In genomic region chr6:33018904-33019303, GRCh38 we compare ENCODE assay signal across 8 cellular contexts. TPM values are rescaled to one million over a fixed set of nuclear protein-coding genes. Genes with fewer than 3 reads are reported as not detected.
DNase-seq lines count a peak whose midpoint lies in the region; ATAC-seq and TF ChIP-seq lines count a peak whose summit lies in the region.

No MANE protein-coding gene starts in this region.

- H3K4me3 ChIP-seq in RWPE2 (ENCODE audit: severe bottlenecking) (no peak overlapping the region), coronary artery (peak overlapping the region; percentile 60), mesenchymal stem cell (ENCODE audit: insufficient read depth in 1 of 2, low read depth in 1 of 2, low read length in 2 of 2) (peak overlapping the region in 1 of 2 experiments; percentile 72), thoracic aorta (peak overlapping the region; percentile 57), Caco-2 (ENCODE audit: low read depth, low read length) (no peak overlapping the region)

- CTCF ChIA-PET in Caco-2 (lab: Charles Lee): no interaction called here

- no peaks in the 10 kb centered on the region for H3K4me1 ChIP-seq in RWPE2 (ENCODE audit: insufficient read depth, poor library complexity, severe bottlenecking)
- no peaks in the 10 kb centered on the region for H3K4me1 ChIP-seq in mesenchymal stem cell (ENCODE audit: control insufficient read depth, insufficient read depth, low read depth, low read length)
- H3K4me1 ChIP-seq in thoracic aorta (ENCODE audit: control insufficient read depth in 1 of 2, low read depth in 2 of 2): peaks cover 7 to 9% of the 10 kb centered on the region in 2 donors
- H3K4me1 ChIP-seq in Caco-2: 0 out of 2 replicates have a peak, but pooled peaks cover 3% of the 10 kb centered on the region

- intact Hi-C loops in Caco-2 (cut with micrococcal nuclease; ENCODE audit: unreplicated experiment): no loop called here

- TF ChIP-seq CTCF in RWPE2 (IDR thresholded peaks at IDR 0.05; ENCODE audit: poor library complexity, severe bottlenecking) (no peak), coronary artery (IDR thresholded peaks at IDR 0.05) (no peak), thoracic aorta (IDR thresholded peaks at IDR 0.05) (no peak), Caco-2 (IDR thresholded peaks at IDR 0.05; ENCODE audit: insufficient read depth in 1 of 2, low read depth in 1 of 2, low read length in 1 of 2, severe bottlenecking in 1 of 2, unreplicated experiment in 1 of 2) (no peak)

- no peaks in the 10 kb centered on the region for H3K36me3 Mint-ChIP-seq in Caco-2 (ENCODE audit: insufficient read depth, unreplicated experiment)

- no peak overlapping the region for H3K4me2 ChIP-seq in mesenchymal stem cell (ENCODE audit: low read length, poor library complexity, severe bottlenecking)

- DNase-seq in GDM1 (lab: John Stamatoyannopoulos, UW): peak; percentile 79
- peak; percentile 71 for DNase-seq in H4 (ENCODE audit: low spot score)
- no peak for DNase-seq in RWPE2 (ENCODE audit: low spot score)
- no peak for DNase-seq in coronary artery (ENCODE audit: low spot score)
- peak; percentile 92 for DNase-seq in mesenchymal stem cell
- no peak for DNase-seq in thoracic aorta (ENCODE audit: low spot score)
- DNase-seq in DMS114 treated with DMSO at 0.1 percent for 48 hours (lab: John Stamatoyannopoulos, UW; ENCODE audit: unreplicated experiment): no peak
- DNase-seq in Caco-2: no peak

- H3K9ac ChIP-seq in mesenchymal stem cell (ENCODE audit: low read length): peak overlapping the region; percentile 83

- H3K9me3 ChIP-seq in RWPE2 (ENCODE audit: severe bottlenecking) (no peaks in the 10 kb centered on the region), mesenchymal stem cell (ENCODE audit: control insufficient read depth, low read length) (no peaks in the 10 kb centered on the region), thoracic aorta (no peaks in the 10 kb centered on the region), Caco-2 (no peaks in the 10 kb centered on the region)

- ATAC-seq in RWPE2 (ENCODE audit: low read depth) (0 out of 3 replicates have a peak, but pooled peaks have one; percentile 25), thoracic aorta (ENCODE audit: insufficient number of reproducible peaks, low FRiP score, low read depth) (peak; percentile 80)

- H3K23ac ChIP-seq in mesenchymal stem cell (ENCODE audit: low read length in 2 of 2): no peak overlapping the region

- H3K4ac ChIP-seq in mesenchymal stem cell (ENCODE audit: low read depth in 1 of 2, low read length in 2 of 2): no peak overlapping the region

- no peaks in the 10 kb centered on the region for H3K4me1 Mint-ChIP-seq in Caco-2 (ENCODE audit: low read depth, unreplicated experiment)

- no peak overlapping the region for H2BK12ac ChIP-seq in mesenchymal stem cell (ENCODE audit: low read length in 2 of 2)

- no peak overlapping the region for H2BK120ac ChIP-seq in mesenchymal stem cell (ENCODE audit: low read depth, low read length)

- H3K9me3 Mint-ChIP-seq in Caco-2 (ENCODE audit: unreplicated experiment): no peaks in the 10 kb centered on the region

- H3K79me1 ChIP-seq in mesenchymal stem cell (replicated peaks; ENCODE audit: low read length, poor library complexity, severe bottlenecking): no peaks in the 10 kb centered on the region

- no peak overlapping the region for H3K14ac ChIP-seq in mesenchymal stem cell (ENCODE audit: low read length in 2 of 2)

- no TSS peak for BruUV-seq in Caco-2 (replicated peaks; lab: Mats Ljungman, UMichigan)

- H2BK15ac ChIP-seq in mesenchymal stem cell (ENCODE audit: low read depth, poor library complexity, severe bottlenecking): no peak overlapping the region

- POLR2A ChIA-PET in Caco-2 (lab: Charles Lee): no interaction called here

- H2AK5ac ChIP-seq in mesenchymal stem cell (ENCODE audit: low read length, severe bottlenecking): no peak overlapping the region

- WGBS in mesenchymal stem cell: 21% methylated on average over 6 of the region's 6 CpGs

- H2BK5ac ChIP-seq in mesenchymal stem cell (ENCODE audit: low read depth, low read length, poor library complexity, severe bottlenecking): no peak overlapping the region

- H3K36me3 ChIP-seq in RWPE2 (ENCODE audit: low read depth): no peaks in the 10 kb centered on the region
- H3K36me3 ChIP-seq in mesenchymal stem cell (ENCODE audit: control insufficient read depth in 1 of 2, insufficient read depth in 2 of 2, low read depth in 1 of 2, low read length in 2 of 2): no peaks in the 10 kb centered on the region
- no peaks in the 10 kb centered on the region for H3K36me3 ChIP-seq in thoracic aorta
- no peaks in the 10 kb centered on the region for H3K36me3 ChIP-seq in Caco-2 (ENCODE audit: control insufficient read depth, insufficient read depth, low read length)

- H3K27ac Mint-ChIP-seq in Caco-2 (ENCODE audit: unreplicated experiment): no peak overlapping the region

- peak overlapping the region in 1 of 2 experiments; percentile 5 for H3K18ac ChIP-seq in mesenchymal stem cell (ENCODE audit: low read depth in 1 of 2, low read length in 2 of 2)

- H4K8ac ChIP-seq in mesenchymal stem cell (ENCODE audit: low read length): peak overlapping the region; percentile 15

- H3K27ac ChIP-seq in RWPE2 (ENCODE audit: poor library complexity, severe bottlenecking): no peak overlapping the region
- peak overlapping the region; percentile 65 to 70 for H3K27ac ChIP-seq in coronary artery
- H3K27ac ChIP-seq in mesenchymal stem cell (ENCODE audit: low read length, poor library complexity, severe bottlenecking): no peak overlapping the region
- H3K27ac ChIP-seq in thoracic aorta: peak overlapping the region; percentile 57 to 68

- no peak overlapping the region for H4K91ac ChIP-seq in mesenchymal stem cell (ENCODE audit: low read length)

- H3K27me3 ChIP-seq in RWPE2 (ENCODE audit: insufficient read depth, poor library complexity, severe bottlenecking) (peaks cover 9% of the 10 kb centered on the region), mesenchymal stem cell (ENCODE audit: control insufficient read depth in 1 of 2, insufficient read depth in 1 of 2, low read length in 2 of 2) (peaks cover 5 to 71% of the 10 kb centered on the region in 2 experiments), thoracic aorta (replicated peaks; ENCODE audit: insufficient read depth) (no peaks in the 10 kb centered on the region), Caco-2 (replicated peaks; ENCODE audit: control insufficient read depth, insufficient read depth, low read length) (no peaks in the 10 kb centered on the region)

- peak overlapping the region; percentile 18 for H2AFZ ChIP-seq in mesenchymal stem cell (ENCODE audit: low read depth, low read length)

- H3K27me3 Mint-ChIP-seq in Caco-2 (ENCODE audit: insufficient read depth, unreplicated experiment): peaks cover 11% of the 10 kb centered on the region

- no peak overlapping the region for H3K4me3 Mint-ChIP-seq in Caco-2 (ENCODE audit: unreplicated experiment)

RNA-seq across cellular contexts. Expression of gene HLA-DOA, which starts 9.5 kb away (rescaled TPM):
- total RNA-seq in H4 (2014; rRNA removed; shearing (Covaris generic)): 0.14 TPM in 1 of 2 replicates, not detected in the other
- 0.22 TPM for polyA plus RNA-seq in mesenchymal stem cell (2013, experiment 1 of 2)
- 0.04 TPM for polyA plus RNA-seq in mesenchymal stem cell (2013, experiment 2 of 2)
- total RNA-seq in thoracic aorta: 10 to 100 TPM in 1 of 2 donors, 1 to 10 TPM in 1; 5.8 to 19.4 TPM
- total RNA-seq in Caco-2 (2022): not detected in 2 replicates

RNA-seq across cellular contexts. Expression of gene BRD2, which starts 50.5 kb away (rescaled TPM):
- 52.2 and 57.6 TPM in 2 replicates for total RNA-seq in H4 (2014; rRNA removed; shearing (Covaris generic))
- 132 TPM for polyA plus RNA-seq in mesenchymal stem cell (2013, experiment 1 of 2)
- 129 TPM for polyA plus RNA-seq in mesenchymal stem cell (2013, experiment 2 of 2)
- total RNA-seq in thoracic aorta (100 to 1,000 TPM; 134 to 169 TPM), Caco-2 (2022) (199 and 200 TPM in 2 replicates)

RNA-seq across cellular contexts. Expression of gene HLA-DPA1, which starts 54.5 kb away (rescaled TPM):
- total RNA-seq in H4 (2014; rRNA removed; shearing (Covaris generic)): 5.2 and 5.4 TPM in 2 replicates
- 3.1 TPM for polyA plus RNA-seq in mesenchymal stem cell (2013, experiment 1 of 2)
- polyA plus RNA-seq in mesenchymal stem cell (2013, experiment 2 of 2): 2.4 TPM
- 100 to 1,000 TPM; 141 to 148 TPM for total RNA-seq in thoracic aorta
- not detected in 2 replicates for total RNA-seq in Caco-2 (2022)

RNA-seq across cellular contexts. Expression of gene HLA-DPB1, which starts 56.9 kb away (rescaled TPM):
- total RNA-seq in H4 (2014; rRNA removed; shearing (Covaris generic)): 25.4 and 47.3 TPM in 2 replicates
- 10.6 TPM for polyA plus RNA-seq in mesenchymal stem cell (2013, experiment 1 of 2)
- polyA plus RNA-seq in mesenchymal stem cell (2013, experiment 2 of 2): 8.7 TPM
- total RNA-seq in thoracic aorta: 100 to 1,000 TPM in 1 of 2 donors, 10 to 100 TPM in 1; 78.4 to 112 TPM
- not detected in 2 replicates for total RNA-seq in Caco-2 (2022)

Comparison
In these comparisons a context has a peak if more than half of its experiments do, and no peak if none do; other contexts are left out.
1. DNase-seq: peak in GDM1 (single experiment), H4 (single experiment) and mesenchymal stem cell (single experiment); none in RWPE2 (single experiment), coronary artery (single experiment), thoracic aorta (single experiment), DMS114 treated with DMSO at 0.1 percent for 48 hours (single experiment) and Caco-2 (0 of 2).
2. H3K27ac ChIP-seq: peak in coronary artery (2 of 2) and thoracic aorta (2 of 2); none in RWPE2 (single experiment) and mesenchymal stem cell (single experiment).
3. H3K4me3 ChIP-seq: peak in coronary artery (single experiment) and thoracic aorta (single experiment); none in RWPE2 (single experiment) and Caco-2 (single experiment).
4. RNA of gene HLA-DPA1, which starts 54.5 kb away (total RNA-seq): 141 to 148 TPM in thoracic aorta; 5.2 to 5.4 TPM in H4 and not detected in Caco-2; every median in the first group is over 10 times any median in the second.